Comparison of ENCODE assay signal across 8 cellular contexts in genomic region chr14:44960646-44961045, GRCh38. TPM values are rescaled to one million over a fixed set of nuclear protein-coding genes. Genes with fewer than 3 reads are reported as not detected.
DNase-seq lines count a peak whose midpoint lies in the region; ATAC-seq and TF ChIP-seq lines count a peak whose summit lies in the region.

No MANE protein-coding gene starts in this region.

- no peak for TF ChIP-seq EP300 in tibial nerve (IDR thresholded peaks at IDR 0.05)

- peaks cover 5 to 11% of the 10 kb centered on the region in 2 donors for H3K36me3 Mint-ChIP-seq in activated T-cell treated with anti-CD3 and anti-CD28 coated beads, Interleukin-2, amount 50 U/mL, for 72 hours (ENCODE audit: insufficient read depth in 2 of 2)

- H3K4me1 Mint-ChIP-seq in activated T-cell treated with anti-CD3 and anti-CD28 coated beads, Interleukin-2, amount 50 U/mL, for 72 hours (ENCODE audit: low read depth): peaks cover 39% of the 10 kb centered on the region

- peak overlapping the region in 3 of 4 donors; percentile 85 to 93 (median 89) for H3K27ac ChIP-seq in tibial nerve

- H3K9me3 Mint-ChIP-seq in activated T-cell treated with anti-CD3 and anti-CD28 coated beads, Interleukin-2, amount 50 U/mL, for 72 hours: no peaks in the 10 kb centered on the region

- H3K27ac Mint-ChIP-seq in activated T-cell treated with anti-CD3 and anti-CD28 coated beads, Interleukin-2, amount 50 U/mL, for 72 hours: peak overlapping the region; percentile 41

- no peak overlapping the region for H3K4me3 Mint-ChIP-seq in activated T-cell treated with anti-CD3 and anti-CD28 coated beads, Interleukin-2, amount 50 U/mL, for 72 hours

- TF ChIP-seq CTCF in astrocyte of the spinal cord (IDR thresholded peaks at IDR 0.05; ENCODE audit: low read depth, low read length) (no peak), lower leg skin (IDR thresholded peaks at IDR 0.05) (no peak), tibial nerve (IDR thresholded peaks at IDR 0.05) (no peak)

- H3K27me3 ChIP-seq in tibial nerve: no peaks in the 10 kb centered on the region

- no peaks in the 10 kb centered on the region for H3K9me3 ChIP-seq in tibial nerve

- DNase-seq in activated T-cell treated with anti-CD3 and anti-CD28 coated beads, Interleukin-2, amount 50 U/mL, for 72 hours: no peak
- no peak for DNase-seq in activated T-cell treated with anti-CD3 and anti-CD28 coated beads for 4 hours
- DNase-seq in astrocyte of the spinal cord (ENCODE audit: low read depth, low spot score): no peak
- DNase-seq in lower leg skin (ENCODE audit: low spot score in 2 of 2): no peak
- no peak for DNase-seq in tibial nerve (ENCODE audit: low spot score in 2 of 2)
- DNase-seq in posterior cingulate gyrus: no peak
- DNase-seq in NCI-H2196 treated with DMSO at 0.1 percent for 48 hours (lab: John Stamatoyannopoulos, UW; ENCODE audit: unreplicated experiment): no peak
- DNase-seq in hippocampal formation (lab: John Stamatoyannopoulos, UW): no peak

- intact Hi-C loops in lower leg skin (cut with DNase I; ENCODE audit: low total_unique reads) (no loop called here), posterior cingulate gyrus (cut with DNase I) (loop anchor here (5.0 kb wide), 2 partner anchors 37 to 63 kb away; a partner anchor contains a TSS)

- in situ Hi-C loops in astrocyte of the spinal cord (cut with HindIII; ENCODE audit: low sequenced_read_pairs): no loop called here

- no peak for ATAC-seq in activated T-cell treated with anti-CD3 and anti-CD28 coated beads, Interleukin-2, amount 50 U/mL, for 72 hours (replicated peaks in 1 of 2)

- H3K27me3 Mint-ChIP-seq in activated T-cell treated with anti-CD3 and anti-CD28 coated beads, Interleukin-2, amount 50 U/mL, for 72 hours (ENCODE audit: low read depth): no peaks in the 10 kb centered on the region

- H3K36me3 ChIP-seq in tibial nerve: no peaks in the 10 kb centered on the region

- peaks cover 0 to 71% (median 19%) of the 10 kb centered on the region in 4 donors for H3K4me1 ChIP-seq in tibial nerve

- peak overlapping the region; percentile 68 for H3K4me3 ChIP-seq in astrocyte of the spinal cord (ENCODE audit: low read depth, low read length)
- peak overlapping the region; percentile 71 for H3K4me3 ChIP-seq in lower leg skin (ENCODE audit: low read depth, poor library complexity, severe bottlenecking)
- peak overlapping the region; percentile 75 to 94 (median 88) for H3K4me3 ChIP-seq in tibial nerve

- WGBS in lower leg skin, 2 donors: 1 to 4% methylated on average over 3 of the region's 3 CpGs
- WGBS in tibial nerve, 2 donors: 0 to 1% methylated on average over 3 of the region's 3 CpGs

- TF ChIP-seq POLR2A in lower leg skin (IDR thresholded peaks at IDR 0.05) (no peak), tibial nerve (IDR thresholded peaks at IDR 0.05) (no peak)

RNA-seq across cellular contexts. Expression of gene KLHL28, which starts 1.1 kb away (rescaled TPM):
- 10 to 100 TPM; 16.7 to 20.1 TPM for total RNA-seq in activated T-cell treated with anti-CD3 and anti-CD28 coated beads, Interleukin-2, amount 50 U/mL, for 72 hours
- total RNA-seq in lower leg skin (10 to 100 TPM; 10.6 to 12.1 (median 11.0) TPM), tibial nerve (10 to 100 TPM; 10.0 to 18.4 (median 11.6) TPM)

RNA-seq across cellular contexts. Expression of gene TOGARAM1, which starts 1.3 kb away (rescaled TPM):
- total RNA-seq in activated T-cell treated with anti-CD3 and anti-CD28 coated beads, Interleukin-2, amount 50 U/mL, for 72 hours: 1 to 10 TPM; 6.3 to 9.7 TPM
- total RNA-seq in lower leg skin (10 to 100 TPM in 3 of 4 donors, 1 to 10 TPM in 1; 9.9 to 19.5 (median 16.8) TPM), tibial nerve (10 to 100 TPM; 22.2 to 51.8 (median 34.2) TPM)
